ENCODE assay signal across 30 cellular contexts in the genomic region with DNA sequence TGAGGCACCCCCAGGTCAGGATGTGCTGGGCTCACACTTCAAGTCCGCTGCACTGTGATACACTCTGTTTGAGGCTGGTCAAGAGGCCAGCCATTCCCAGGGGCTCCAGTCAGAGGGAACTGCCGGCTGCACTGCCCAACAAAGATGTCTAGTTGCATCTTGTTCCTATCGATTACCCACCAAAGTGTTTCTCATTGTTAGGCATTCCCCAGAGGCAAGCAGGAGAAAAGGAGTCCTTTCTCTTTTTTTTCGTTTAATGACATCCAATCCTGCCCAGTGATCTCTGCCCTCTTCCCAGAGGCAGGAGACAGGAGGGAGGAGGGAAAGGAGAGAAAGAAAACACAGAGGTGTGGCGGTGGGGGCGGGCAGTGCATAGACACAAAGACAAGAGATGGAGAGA.
DNase-seq lines count a peak whose midpoint lies in the region; ATAC-seq, FAIRE-seq and TF ChIP-seq lines count a peak whose summit lies in the region.
"Had no signal": no experiment of that assay in that cellular context is flagged by ENCODE, and none has a peak within 500 bp of the region (broad histone marks: within the 10 kb centered on the region; RNA-seq: fewer than 3 reads in every experiment).

No MANE protein-coding gene starts in this region.

- H4K20me1 ChIP-seq in endothelial cell of umbilical vein (replicated peaks; ENCODE audit: control insufficient read depth, extremely low read depth, insufficient read depth, low read length), result no peaks in the 10 kb centered on the region
- H4K20me1 ChIP-seq: BLaER1 had no signal

- ATAC-seq in RWPE2 (ENCODE audit: low read depth) (no peak), esophagus mucosa (no peak), HG03342 (IDR thresholded peaks at IDR 0.05; ENCODE audit: unreplicated experiment) (no peak)
- ATAC-seq: activated T-helper 17 cell treated with anti-CD3 and anti-CD28 coated beads, Interleukin-2, amount 50 U/mL, for 72 hours; sciatic nerve; stimulated activated naive B cell treated with anti-CD40 and anti-IgM and Interleukin-4, amounts not matched to agents 10 μg/mL and 1 μg/mL and 100 μg/mL, for 72 hours had no signal

- H3K4me3 ChIP-seq in RWPE2 (ENCODE audit: severe bottlenecking) (no peak overlapping the region), endothelial cell of umbilical vein (replicated peaks in 1 of 3; ENCODE audit: insufficient read depth in 1 of 3, low read depth in 1 of 3, low read length in 3 of 3) (no peak overlapping the region), neuron (ENCODE audit: low read length) (peak overlapping the region; percentile 10)
- H3K4me3 ChIP-seq: BLaER1, cardiac muscle cell, coronary artery, gastroesophageal sphincter, ovary had no signal

- H2AFZ ChIP-seq in endothelial cell of umbilical vein (ENCODE audit: low read depth, low read length), result peak overlapping the region; percentile 76
- peak overlapping the region; percentile 58 for H2AFZ ChIP-seq in neuron (ENCODE audit: low read depth, low read length)

- no peaks in the 10 kb centered on the region for H3K9me1 ChIP-seq in endothelial cell of umbilical vein (replicated peaks; ENCODE audit: control insufficient read depth, extremely low read depth, insufficient read depth, low read length)

- H3K9ac ChIP-seq in endothelial cell of umbilical vein (replicated peaks; ENCODE audit: extremely low read depth, insufficient read depth, low read length), result peak overlapping the region; percentile 70
- H3K9ac ChIP-seq: BLaER1 had no signal

- FAIRE-seq in endothelial cell of umbilical vein (lab: Jason Lieb, UNC), result no peak

- no TSS peak for BruUV-seq in endothelial cell of umbilical vein (replicated peaks; lab: Mats Ljungman, UMichigan)

- H3K27ac ChIP-seq in RWPE2 (ENCODE audit: poor library complexity, severe bottlenecking) (peak overlapping the region; percentile 69), endothelial cell of umbilical vein (ENCODE audit: insufficient read depth, low read depth, low read length) (peak overlapping the region; percentile 84)
- H3K27ac ChIP-seq: BLaER1, cardiac muscle cell, coronary artery, gastroesophageal sphincter, ovary had no signal

- no peak overlapping the region; the same call in 1 of the 2 replicates for H3K4me3 Mint-ChIP-seq in HFFc6
- H3K4me3 Mint-ChIP-seq: activated CD4-positive, alpha-beta memory T cell treated with anti-CD3 and anti-CD28 coated beads, Interleukin-2, amount 10 ng/mL, durations not matched to agents 7 days and 5 days; activated naive CD4-positive, alpha-beta T cell treated with anti-CD3 and anti-CD28 coated beads, Interleukin-2, amount 50 U/mL, for 24 hours; activated T-helper 17 cell treated with anti-CD3 and anti-CD28 coated beads, Interleukin-2, amount 50 U/mL, for 72 hours; mesothelial cell of epicardium; naive B cell; stimulated activated naive B cell treated with anti-CD40 and anti-IgM and Interleukin-4, amounts not matched to agents 10 μg/mL and 1 μg/mL and 100 μg/mL, for 72 hours had no signal

- peaks cover 57% of the 10 kb centered on the region for H3K4me1 Mint-ChIP-seq in HFFc6 (ENCODE audit: low read depth)
- H3K4me1 Mint-ChIP-seq: activated CD4-positive, alpha-beta memory T cell treated with anti-CD3 and anti-CD28 coated beads, Interleukin-2, amount 10 ng/mL, durations not matched to agents 7 days and 5 days; activated naive CD4-positive, alpha-beta T cell treated with anti-CD3 and anti-CD28 coated beads, Interleukin-2, amount 50 U/mL, for 24 hours; activated T-helper 17 cell treated with anti-CD3 and anti-CD28 coated beads, Interleukin-2, amount 50 U/mL, for 72 hours had no signal

- H3K36me3 ChIP-seq in RWPE2 (ENCODE audit: low read depth) (no peaks in the 10 kb centered on the region), endothelial cell of umbilical vein (ENCODE audit: control insufficient read depth in 2 of 2, extremely low read depth in 1 of 2, insufficient read depth in 2 of 2, low read length in 2 of 2) (no peaks in the 10 kb centered on the region), neuron (ENCODE audit: insufficient read depth, low read length) (no peaks in the 10 kb centered on the region)
- H3K36me3 ChIP-seq: BLaER1, cardiac muscle cell, gastroesophageal sphincter, ovary had no signal

- POLR2A ChIA-PET in endothelial cell of umbilical vein (lab: Charles Lee), result no interaction called here

- H3K27me3 ChIP-seq in RWPE2 (ENCODE audit: insufficient read depth, poor library complexity, severe bottlenecking) (no peaks in the 10 kb centered on the region), endothelial cell of umbilical vein (ENCODE audit: control insufficient read depth in 2 of 2, insufficient read depth in 2 of 2, low read length in 2 of 2) (no peaks in the 10 kb centered on the region), neuron (ENCODE audit: insufficient read depth, low read length) (no peaks in the 10 kb centered on the region)
- H3K27me3 ChIP-seq: BLaER1, gastroesophageal sphincter, ovary had no signal

- peak overlapping the region; percentile 92 for H3K27ac Mint-ChIP-seq in HFFc6
- H3K27ac Mint-ChIP-seq: activated CD4-positive, alpha-beta memory T cell treated with anti-CD3 and anti-CD28 coated beads, Interleukin-2, amount 10 ng/mL, durations not matched to agents 7 days and 5 days; activated naive CD4-positive, alpha-beta T cell treated with anti-CD3 and anti-CD28 coated beads, Interleukin-2, amount 50 U/mL, for 24 hours; activated T-helper 17 cell treated with anti-CD3 and anti-CD28 coated beads, Interleukin-2, amount 50 U/mL, for 72 hours; naive B cell; stimulated activated naive B cell treated with anti-CD40 and anti-IgM and Interleukin-4, amounts not matched to agents 10 μg/mL and 1 μg/mL and 100 μg/mL, for 72 hours had no signal

- CTCF ChIA-PET in endothelial cell of umbilical vein (lab: Charles Lee), result no interaction called here

- TF ChIP-seq POLR2A in endothelial cell of umbilical vein (IDR thresholded peaks at IDR 0.05; ENCODE audit: low read depth, low read length), result no peak

- TF ChIP-seq CTCF in HFFc6 (IDR thresholded peaks at IDR 0.05), result no peak
- no peak for TF ChIP-seq CTCF in RWPE2 (IDR thresholded peaks at IDR 0.05; ENCODE audit: poor library complexity, severe bottlenecking)
- TF ChIP-seq CTCF in endothelial cell of umbilical vein (IDR thresholded peaks at IDR 0.05; ENCODE audit: extremely low read depth in 1 of 2, insufficient read depth in 1 of 2, low read depth in 1 of 2, low read length in 2 of 2), result no peak

- intact Hi-C loops in endothelial cell of umbilical vein (cut with micrococcal nuclease), result loop anchor here (5.0 to 10.0 kb wide), 3 partner anchors 149 to 256 kb away; partner anchors contain the start of gene OMA1

- no peaks in the 10 kb centered on the region for H3K9me3 Mint-ChIP-seq in HFFc6
- H3K9me3 Mint-ChIP-seq: activated CD4-positive, alpha-beta memory T cell treated with anti-CD3 and anti-CD28 coated beads, Interleukin-2, amount 10 ng/mL, durations not matched to agents 7 days and 5 days; activated naive CD4-positive, alpha-beta T cell treated with anti-CD3 and anti-CD28 coated beads, Interleukin-2, amount 50 U/mL, for 24 hours; activated T-helper 17 cell treated with anti-CD3 and anti-CD28 coated beads, Interleukin-2, amount 50 U/mL, for 72 hours; mesothelial cell of epicardium; stimulated activated naive B cell treated with anti-CD40 and anti-IgM and Interleukin-4, amounts not matched to agents 10 μg/mL and 1 μg/mL and 100 μg/mL, for 72 hours had no signal

- no peak for DNase-seq in HFFc6
- DNase-seq in RWPE2 (ENCODE audit: low spot score), result no peak
- DNase-seq in endothelial cell of umbilical vein (ENCODE audit: low read depth, low spot score), result no peak
- DNase-seq in stimulated activated CD4-positive, alpha-beta T cell treated with anti-CD3 and anti-CD28 coated beads, Interleukin-12 subunit alpha, Interleukin-12 subunit beta, amount 100 ng/mL, for 4 hours, result no peak
- DNase-seq in KG1 (lab: John Stamatoyannopoulos, UW), result no peak
- DNase-seq: activated CD4-positive, alpha-beta memory T cell treated with anti-CD3 and anti-CD28 coated beads, Interleukin-2, amount 10 ng/mL, durations not matched to agents 7 days and 5 days; activated CD4-positive, alpha-beta T cell treated with anti-CD3 and anti-CD28 coated beads for 1 hour; activated CD8-positive, alpha-beta memory T cell treated with anti-CD3 and anti-CD28 coated beads, Interleukin-2, amount 50 U/mL, for 48 hours; amygdala; DMS79; GF-D8; hypothalamus; naive B cell; NCI-H1092 treated with DMSO at 0.1 percent for 48 hours; NCI-H1930; NCI-H774; ovary; stimulated activated naive B cell treated with anti-CD40 and anti-IgM and Interleukin-4, amounts not matched to agents 10 μg/mL and 1 μg/mL and 100 μg/mL, for 72 hours; T-helper 2 cell had no signal

- dilution Hi-C loops in endothelial cell of umbilical vein (cut with MboI; ENCODE audit: extremely low pct_ligation_motif_present, low sequenced_read_pairs), result no loop called here

- no peak overlapping the region for H3K4me2 ChIP-seq in endothelial cell of umbilical vein (ENCODE audit: insufficient read depth, low read length)
- H3K4me2 ChIP-seq: BLaER1 had no signal

- H3K4me1 ChIP-seq in RWPE2 (ENCODE audit: insufficient read depth, poor library complexity, severe bottlenecking) (peaks cover 13% of the 10 kb centered on the region), endothelial cell of umbilical vein (ENCODE audit: control insufficient read depth, extremely low read depth, insufficient read depth, low read length) (peaks cover 25% of the 10 kb centered on the region), neuron (ENCODE audit: insufficient read depth, low read length) (peaks cover 28% of the 10 kb centered on the region)
- H3K4me1 ChIP-seq: gastroesophageal sphincter had no signal

- H3K9me3 ChIP-seq in RWPE2 (ENCODE audit: severe bottlenecking) (no peaks in the 10 kb centered on the region), endothelial cell of umbilical vein (replicated peaks; ENCODE audit: control insufficient read depth, insufficient read depth, low read length) (no peaks in the 10 kb centered on the region), neuron (ENCODE audit: low read length) (no peaks in the 10 kb centered on the region)
- H3K9me3 ChIP-seq: BLaER1, gastroesophageal sphincter, ovary had no signal

- H3K36me3 Mint-ChIP-seq in HFFc6 (ENCODE audit: low read depth), result 0 out of 2 replicates have a peak, but pooled peaks cover 4% of the 10 kb centered on the region
- H3K36me3 Mint-ChIP-seq: activated naive CD4-positive, alpha-beta T cell treated with anti-CD3 and anti-CD28 coated beads, Interleukin-2, amount 50 U/mL, for 24 hours; mesothelial cell of epicardium had no signal

- H3K79me2 ChIP-seq in endothelial cell of umbilical vein (ENCODE audit: control insufficient read depth, insufficient read depth, low read length), result no peaks in the 10 kb centered on the region

- peaks cover 1% of the 10 kb centered on the region for H3K27me3 Mint-ChIP-seq in HFFc6 (ENCODE audit: insufficient read depth)
- H3K27me3 Mint-ChIP-seq: activated CD4-positive, alpha-beta memory T cell treated with anti-CD3 and anti-CD28 coated beads, Interleukin-2, amount 10 ng/mL, durations not matched to agents 7 days and 5 days; activated naive CD4-positive, alpha-beta T cell treated with anti-CD3 and anti-CD28 coated beads, Interleukin-2, amount 50 U/mL, for 24 hours; naive B cell; stimulated activated naive B cell treated with anti-CD40 and anti-IgM and Interleukin-4, amounts not matched to agents 10 μg/mL and 1 μg/mL and 100 μg/mL, for 72 hours had no signal

TF ChIP-seq in endothelial cell of umbilical vein, 7 proteins besides CTCF, POLR2A, EP300 and RAD21 (continues in another document):
- TF ChIP-seq FOS (IDR thresholded peaks at IDR 0.05; ENCODE audit: borderline replicate concordance, insufficient read depth, low read length), result no peak
